In the genomic region with DNA sequence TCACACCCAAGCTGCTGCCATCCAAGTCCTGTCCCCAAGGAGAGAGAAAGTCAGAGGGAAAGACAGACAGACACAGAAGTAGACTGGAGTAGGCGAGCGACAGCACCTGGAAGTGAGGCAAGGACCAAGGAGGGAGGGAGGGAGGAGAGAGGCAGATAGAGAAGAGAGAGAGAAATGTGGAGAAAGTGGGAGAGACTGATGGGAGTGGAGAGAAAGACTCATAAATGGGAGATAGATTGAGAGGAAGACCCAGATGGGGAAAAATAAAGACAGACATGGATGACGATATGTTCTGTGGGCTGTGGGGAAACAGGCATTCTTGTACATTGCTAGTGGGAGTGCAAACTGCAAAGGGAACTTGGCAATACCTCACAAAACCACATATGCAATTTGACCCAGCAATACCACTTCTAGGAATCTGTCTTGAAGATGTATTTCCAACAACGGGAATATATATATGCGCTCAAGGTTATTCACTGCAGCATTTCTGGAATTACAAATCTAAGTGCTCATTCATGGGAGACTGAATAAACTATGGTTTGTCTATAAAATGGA, we compare ENCODE assay signal across 23 cellular contexts. TPM values are rescaled to one million over a fixed set of nuclear protein-coding genes. Genes with fewer than 3 reads are reported as not detected.
DNase-seq lines count a peak whose midpoint lies in the region; ATAC-seq and TF ChIP-seq lines count a peak whose summit lies in the region.
"Had no signal": no experiment of that assay in that cellular context is flagged by ENCODE, and none has a peak within 500 bp of the region (broad histone marks: within the 10 kb centered on the region; RNA-seq: fewer than 3 reads in every experiment).

No MANE protein-coding gene starts in this region.

- TF ChIP-seq POLR2A in uterus (IDR thresholded peaks at IDR 0.05): no peak

- no peak for DNase-seq in activated naive CD8-positive, alpha-beta T cell treated with anti-CD3 and anti-CD28 coated beads for 36 hours
- DNase-seq in astrocyte of the cerebellum (ENCODE audit: low read depth): peak; percentile 59
- peak; percentile 33 to 54 for DNase-seq in foreskin fibroblast
- no peak for DNase-seq in upper lobe of right lung
- DNase-seq in GM10266 (ENCODE audit: extremely low spot score): no peak
- no peak for DNase-seq in uterus
- no peak for DNase-seq in G401 (ENCODE audit: low spot score)
- DNase-seq: ACHN; activated CD4-positive, alpha-beta T cell treated with anti-CD3 and anti-CD28 coated beads for 1 hour; activated naive CD4-positive, alpha-beta T cell treated with anti-CD3 and anti-CD28 coated beads for 36 hours; endodermal cell; NCI-H1105 treated with DMSO at 0.1 percent for 48 hours; NCI-H2171; NCI-H748 treated with DMSO at 0.1 percent for 48 hours; nucleus accumbens; PC-3; right cardiac atrium; T1000 had no signal

- H3K4me1 ChIP-seq in upper lobe of right lung (no peaks in the 10 kb centered on the region), uterus (no peaks in the 10 kb centered on the region)

- H3K27ac ChIP-seq in upper lobe of right lung: no peak overlapping the region
- no peak overlapping the region for H3K27ac ChIP-seq in uterus
- H3K27ac ChIP-seq: cardiac muscle cell, SJSA1, vagina had no signal

- peaks cover 4% of the 10 kb centered on the region for H3K36me3 ChIP-seq in upper lobe of right lung
- H3K36me3 ChIP-seq in uterus: no peaks in the 10 kb centered on the region
- H3K36me3 ChIP-seq: cardiac muscle cell, vagina had no signal

- no peaks in the 10 kb centered on the region for H3K36me3 Mint-ChIP-seq in activated naive CD8-positive, alpha-beta T cell
- peaks cover 4% of the 10 kb centered on the region for H3K36me3 Mint-ChIP-seq in activated naive CD8-positive, alpha-beta T cell treated with anti-CD3 and anti-CD28 coated beads for 36 hours

- peak; percentile 34 for ATAC-seq in upper lobe of right lung
- ATAC-seq: PC-3, right cardiac atrium had no signal

- peak overlapping the region; percentile 41 for H3K27ac Mint-ChIP-seq in activated naive CD8-positive, alpha-beta T cell
- no peak overlapping the region for H3K27ac Mint-ChIP-seq in activated naive CD8-positive, alpha-beta T cell treated with anti-CD3 and anti-CD28 coated beads for 36 hours
- H3K27ac Mint-ChIP-seq: activated naive CD4-positive, alpha-beta T cell treated with anti-CD3 and anti-CD28 coated beads for 36 hours; endodermal cell had no signal

- in situ Hi-C loops in astrocyte of the cerebellum (cut with HindIII; ENCODE audit: low sequenced_read_pairs): no loop called here
- in situ Hi-C loops in G401 (cut with HindIII; ENCODE audit: low sequenced_read_pairs): no loop called here

- TF ChIP-seq CTCF in astrocyte of the cerebellum (IDR thresholded peaks at IDR 0.05; ENCODE audit: low read depth, low read length, missing control alignments) (no peak), foreskin fibroblast (IDR thresholded peaks at IDR 0.05; ENCODE audit: low read depth, low read length) (no peak), upper lobe of right lung (IDR thresholded peaks at IDR 0.05) (no peak), GM10266 (IDR thresholded peaks at IDR 0.05; ENCODE audit: control insufficient read depth, insufficient read depth, low read depth, missing control alignments) (no peak), uterus (IDR thresholded peaks at IDR 0.05) (no peak)

- H3K9me3 Mint-ChIP-seq in activated naive CD8-positive, alpha-beta T cell (ENCODE audit: low read depth): no peaks in the 10 kb centered on the region
- H3K9me3 Mint-ChIP-seq in activated naive CD8-positive, alpha-beta T cell treated with anti-CD3 and anti-CD28 coated beads for 36 hours: no peaks in the 10 kb centered on the region
- H3K9me3 Mint-ChIP-seq: activated naive CD4-positive, alpha-beta T cell treated with anti-CD3 and anti-CD28 coated beads for 36 hours; endodermal cell had no signal

- H3K9me3 ChIP-seq in upper lobe of right lung (no peaks in the 10 kb centered on the region), uterus (no peaks in the 10 kb centered on the region)
- H3K9me3 ChIP-seq: SJSA1, vagina had no signal

- H3K27me3 ChIP-seq in upper lobe of right lung (no peaks in the 10 kb centered on the region), uterus (no peaks in the 10 kb centered on the region)
- H3K27me3 ChIP-seq: cardiac muscle cell, SJSA1, vagina had no signal

- no peak overlapping the region for H3K4me3 Mint-ChIP-seq in activated naive CD8-positive, alpha-beta T cell
- H3K4me3 Mint-ChIP-seq in activated naive CD8-positive, alpha-beta T cell treated with anti-CD3 and anti-CD28 coated beads for 36 hours: no peak overlapping the region
- H3K4me3 Mint-ChIP-seq: activated naive CD4-positive, alpha-beta T cell treated with anti-CD3 and anti-CD28 coated beads for 36 hours; endodermal cell had no signal

- intact Hi-C loops in upper lobe of right lung (cut with DNase I) (no loop called here), uterus (cut with DNase I; ENCODE audit: low total_unique reads) (no loop called here)

- no peaks in the 10 kb centered on the region for H3K27me3 Mint-ChIP-seq in activated naive CD8-positive, alpha-beta T cell
- no peaks in the 10 kb centered on the region for H3K27me3 Mint-ChIP-seq in activated naive CD8-positive, alpha-beta T cell treated with anti-CD3 and anti-CD28 coated beads for 36 hours

- H3K4me1 Mint-ChIP-seq in activated naive CD8-positive, alpha-beta T cell (ENCODE audit: low read depth): peaks cover 54% of the 10 kb centered on the region
- peaks cover 28% of the 10 kb centered on the region for H3K4me1 Mint-ChIP-seq in activated naive CD8-positive, alpha-beta T cell treated with anti-CD3 and anti-CD28 coated beads for 36 hours

- no peak overlapping the region for H3K4me3 ChIP-seq in astrocyte of the cerebellum (ENCODE audit: low read depth, low read length)
- H3K4me3 ChIP-seq in foreskin fibroblast (ENCODE audit: low read depth in 1 of 2, low read length in 2 of 2): no peak overlapping the region
- no peak overlapping the region for H3K4me3 ChIP-seq in upper lobe of right lung
- H3K4me3 ChIP-seq in uterus: no peak overlapping the region
- H3K4me3 ChIP-seq: cardiac muscle cell, SJSA1, vagina had no signal

RNA-seq across cellular contexts. Expression of a gene that starts 12.0 kb away (rescaled TPM):
- total RNA-seq in activated naive CD8-positive, alpha-beta T cell treated with anti-CD3 and anti-CD28 coated beads for 36 hours: 10 to 100 TPM; 47.9 to 53.2 TPM
- total RNA-seq in upper lobe of right lung (78.2 TPM), uterus (10 to 100 TPM; 21.0 to 62.3 (median 26.0) TPM)
- 30.8 and 45.5 TPM in 2 replicates for total RNA-seq in G401 (2014; rRNA removed; shearing (Covaris generic))

RNA-seq across cellular contexts. Expression of a gene that starts 16.2 kb away (rescaled TPM):
- under 1 TPM; 0.78 to 0.89 TPM for total RNA-seq in activated naive CD8-positive, alpha-beta T cell treated with anti-CD3 and anti-CD28 coated beads for 36 hours
- 5.3 TPM for total RNA-seq in upper lobe of right lung
- 1 to 10 TPM in 1 of 4 donors, under 1 TPM in 1, not detected in 2; 0.28 to 2.2 TPM for total RNA-seq in uterus
- 0.43 and 0.44 TPM in 2 replicates for total RNA-seq in G401 (2014; rRNA removed; shearing (Covaris generic))
- total RNA-seq: fibroblast of villous mesenchyme had no signal

RNA-seq across cellular contexts. Expression of a gene that starts 19.3 kb away (rescaled TPM):
- not detected for total RNA-seq in activated naive CD8-positive, alpha-beta T cell treated with anti-CD3 and anti-CD28 coated beads for 36 hours
- 4.3 TPM for total RNA-seq in upper lobe of right lung
- 1 to 10 TPM in 3 of 4 donors, not detected in 1; 3.8 to 5.0 (median 4.7) TPM for total RNA-seq in uterus
- total RNA-seq in G401 (2014; rRNA removed; shearing (Covaris generic)): not detected in 2 replicates
- total RNA-seq: activated naive CD4-positive, alpha-beta T cell treated with anti-CD3 and anti-CD28 coated beads for 36 hours; fibroblast of villous mesenchyme; SJSA1 had no signal

RNA-seq across cellular contexts. Expression of a gene that starts 22.2 kb away (rescaled TPM):
- total RNA-seq in activated naive CD8-positive, alpha-beta T cell treated with anti-CD3 and anti-CD28 coated beads for 36 hours: not detected
- total RNA-seq in upper lobe of right lung: 25.1 TPM
- 10 to 100 TPM in 1 of 4 donors, under 1 TPM in 3; 0.26 to 22.0 (median 0.68) TPM for total RNA-seq in uterus
- 3.4 and 8.6 TPM in 2 replicates for total RNA-seq in G401 (2014; rRNA removed; shearing (Covaris generic))
- total RNA-seq: fibroblast of villous mesenchyme, SJSA1 had no signal

RNA-seq across cellular contexts. Expression of a gene that starts 38.9 kb away (rescaled TPM):
- total RNA-seq in activated naive CD8-positive, alpha-beta T cell treated with anti-CD3 and anti-CD28 coated beads for 36 hours: 1 to 10 TPM; 7.8 to 8.9 TPM
- total RNA-seq in upper lobe of right lung: 24.5 TPM
- total RNA-seq in uterus: 10 to 100 TPM in 3 of 4 donors, 1 to 10 TPM in 1; 4.6 to 24.8 (median 19.5) TPM
- 10.3 and 13.5 TPM in 2 replicates for total RNA-seq in G401 (2014; rRNA removed; shearing (Covaris generic))

Comparison
In these comparisons a context has a peak if more than half of its experiments do, and no peak if none do; other contexts are left out.
1. DNase-seq: peak in astrocyte of the cerebellum (single experiment) and foreskin fibroblast (2 of 2); none in activated naive CD8-positive, alpha-beta T cell treated with anti-CD3 and anti-CD28 coated beads for 36 hours (single experiment), upper lobe of right lung (single experiment), GM10266 (single experiment), uterus (0 of 2) and G401 (single experiment).